ENCODE assay signal across 19 cellular contexts in genomic region chr18:79852561-79853302, GRCh38. TPM values are rescaled to one million over a fixed set of nuclear protein-coding genes. Genes with fewer than 3 reads are reported as not detected.
DNase-seq lines count a peak whose midpoint lies in the region; ATAC-seq and TF ChIP-seq lines count a peak whose summit lies in the region.
"Had no signal": no experiment of that assay in that cellular context is flagged by ENCODE, and none has a peak within 500 bp of the region (broad histone marks: within the 10 kb centered on the region; RNA-seq: fewer than 3 reads in every experiment).

No MANE protein-coding gene starts in this region.

- intact Hi-C loops in activated CD4-positive, alpha-beta T cell treated with anti-CD3 and anti-CD28 coated beads for 36 hours (cut with DNase I, micrococcal nuclease): no loop called here
- intact Hi-C loops in left lung (cut with DNase I): no loop called here
- intact Hi-C loops in spleen (cut with DNase I; ENCODE audit: low total_unique reads): no loop called here

- 90 to 93% (median 90%) methylated on average over 25 to 33 of the region's 33 CpGs for WGBS in spleen, 5 donors

- peaks cover 0 to 13% of the 10 kb centered on the region in 2 donors for H3K27me3 ChIP-seq in left lung
- H3K27me3 ChIP-seq in spleen (replicated peaks in 1 of 7): peaks cover 0 to 22% (median 0%) of the 10 kb centered on the region in 7 donors

- POLR2A ChIA-PET in activated CD4-positive, alpha-beta T cell treated with anti-CD3 and anti-CD28 coated beads for 36 hours (lab: Charles Lee): no interaction called here

- CTCF ChIA-PET in activated CD4-positive, alpha-beta T cell treated with anti-CD3 and anti-CD28 coated beads for 36 hours (lab: Charles Lee): no interaction called here
- CTCF ChIA-PET in activated CD8-positive, alpha-beta memory T cell treated with anti-CD3 and anti-CD28 coated beads, Interleukin-2, amount 10 ng/mL, durations not matched to agents 7 days and 5 days (lab: Charles Lee): no interaction called here

- H3K27ac Mint-ChIP-seq in activated CD4-positive, alpha-beta T cell treated with anti-CD3 and anti-CD28 coated beads for 36 hours: no peak overlapping the region
- no peak overlapping the region for H3K27ac Mint-ChIP-seq in activated CD8-positive, alpha-beta memory T cell treated with anti-CD3 and anti-CD28 coated beads, Interleukin-2, amount 10 ng/mL, durations not matched to agents 7 days and 5 days

- H3K4me3 ChIP-seq in left lung: no peak overlapping the region
- H3K4me3 ChIP-seq in spleen: no peak overlapping the region

- H3K4me3 Mint-ChIP-seq in activated CD4-positive, alpha-beta T cell treated with anti-CD3 and anti-CD28 coated beads for 36 hours: no peak overlapping the region
- H3K4me3 Mint-ChIP-seq in activated CD8-positive, alpha-beta memory T cell treated with anti-CD3 and anti-CD28 coated beads, Interleukin-2, amount 10 ng/mL, durations not matched to agents 7 days and 5 days: no peak overlapping the region

- H3K9me3 Mint-ChIP-seq in activated CD4-positive, alpha-beta T cell treated with anti-CD3 and anti-CD28 coated beads for 36 hours (ENCODE audit: low read depth): no peaks in the 10 kb centered on the region
- H3K9me3 Mint-ChIP-seq in activated CD8-positive, alpha-beta memory T cell treated with anti-CD3 and anti-CD28 coated beads, Interleukin-2, amount 10 ng/mL, durations not matched to agents 7 days and 5 days (ENCODE audit: low read depth): no peaks in the 10 kb centered on the region

- no peaks in the 10 kb centered on the region for H3K36me3 ChIP-seq in left lung
- H3K36me3 ChIP-seq in spleen: no peaks in the 10 kb centered on the region

- H3K27ac ChIP-seq in left lung (no peak overlapping the region), spleen (no peak overlapping the region)
- H3K27ac ChIP-seq: 22Rv1, C4-2B had no signal

- H3K4me1 ChIP-seq in left lung: peaks cover 0 to 6% of the 10 kb centered on the region in 2 donors
- H3K4me1 ChIP-seq in spleen: peaks cover 0 to 23% (median 13%) of the 10 kb centered on the region in 6 donors
- H3K4me1 ChIP-seq: Caco-2 had no signal

- peaks cover 3% of the 10 kb centered on the region for H3K4me1 Mint-ChIP-seq in activated CD4-positive, alpha-beta T cell treated with anti-CD3 and anti-CD28 coated beads for 36 hours
- no peaks in the 10 kb centered on the region for H3K4me1 Mint-ChIP-seq in activated CD8-positive, alpha-beta memory T cell treated with anti-CD3 and anti-CD28 coated beads, Interleukin-2, amount 10 ng/mL, durations not matched to agents 7 days and 5 days

- TF ChIP-seq CTCF in left lung (IDR thresholded peaks at IDR 0.05) (no peak), spleen (IDR thresholded peaks at IDR 0.05 in 8 of 11, conservative IDR thresholded peaks at IDR 0.05 in 3 of 11) (no peak)

- H3K36me3 Mint-ChIP-seq in activated CD4-positive, alpha-beta T cell treated with anti-CD3 and anti-CD28 coated beads for 36 hours (ENCODE audit: low read depth): no peaks in the 10 kb centered on the region
- no peaks in the 10 kb centered on the region for H3K36me3 Mint-ChIP-seq in activated CD8-positive, alpha-beta memory T cell treated with anti-CD3 and anti-CD28 coated beads, Interleukin-2, amount 10 ng/mL, durations not matched to agents 7 days and 5 days

- DNase-seq in activated CD4-positive, alpha-beta T cell treated with anti-CD3 and anti-CD28 coated beads for 36 hours: peak; percentile 0
- DNase-seq in activated CD4-positive, alpha-beta T cell treated with anti-CD3 and anti-CD28 coated beads, Interleukin-2, amount 50 U/mL, for 1 hour: no peak
- DNase-seq in activated CD8-positive, alpha-beta memory T cell treated with anti-CD3 and anti-CD28 coated beads, Interleukin-2, amount 10 ng/mL, durations not matched to agents 7 days and 5 days: peak; percentile 36
- DNase-seq in left lung (peak; percentile 21 to 58), spleen (peak; percentile 64), NCI-H345 (lab: John Stamatoyannopoulos, UW) (no peak), NCI-H69 (lab: John Stamatoyannopoulos, UW) (no peak)
- DNase-seq: Caco-2, KBM-7, NCI-H1048, NCI-H1694, NCI-H446 treated with DMSO at 0.1 percent for 48 hours, NCI-H82, SHP77 had no signal

- H3K27me3 Mint-ChIP-seq in activated CD4-positive, alpha-beta T cell treated with anti-CD3 and anti-CD28 coated beads for 36 hours: peaks cover 8% of the 10 kb centered on the region
- peaks cover 8% of the 10 kb centered on the region for H3K27me3 Mint-ChIP-seq in activated CD8-positive, alpha-beta memory T cell treated with anti-CD3 and anti-CD28 coated beads, Interleukin-2, amount 10 ng/mL, durations not matched to agents 7 days and 5 days

- no peak for TF ChIP-seq POLR2A in spleen (IDR thresholded peaks at IDR 0.05)

- H3K9me3 ChIP-seq in left lung: no peaks in the 10 kb centered on the region
- H3K9me3 ChIP-seq in spleen: no peaks in the 10 kb centered on the region
- H3K9me3 ChIP-seq: Caco-2 had no signal

- ATAC-seq in activated CD4-positive, alpha-beta T cell treated with anti-CD3 and anti-CD28 coated beads for 36 hours: no peak
- ATAC-seq in activated CD8-positive, alpha-beta memory T cell treated with anti-CD3 and anti-CD28 coated beads, Interleukin-2, amount 10 ng/mL, durations not matched to agents 7 days and 5 days: no peak
- no peak for ATAC-seq in left lung
- ATAC-seq in HG03439 (IDR thresholded peaks at IDR 0.05; ENCODE audit: unreplicated experiment): no peak
- ATAC-seq: Panc1 had no signal

RNA-seq across cellular contexts. Expression of gene KCNG2, which starts 55.0 kb away (rescaled TPM):
- total RNA-seq in activated CD4-positive, alpha-beta T cell treated with anti-CD3 and anti-CD28 coated beads for 36 hours: not detected
- total RNA-seq in activated CD8-positive, alpha-beta memory T cell treated with anti-CD3 and anti-CD28 coated beads, Interleukin-2, amount 10 ng/mL, durations not matched to agents 7 days and 5 days: not detected
- total RNA-seq in left lung (1 to 10 TPM in 1 of 2 donors, under 1 TPM in 1; 0.20 to 1.1 TPM), spleen (1 to 10 TPM in 3 of 7 donors, under 1 TPM in 3, not detected in 1; 0.17 to 3.2 (median 1.1) TPM)
- polyA plus RNA-seq in spleen: under 1 TPM; 0.15 to 0.38 (median 0.22) TPM
- total RNA-seq: Caco-2, HT1080 had no signal

Comparison
In these comparisons a context has a peak if more than half of its experiments do, and no peak if none do; other contexts are left out.
1. DNase-seq: peak in activated CD4-positive, alpha-beta T cell treated with anti-CD3 and anti-CD28 coated beads for 36 hours (single experiment), activated CD8-positive, alpha-beta memory T cell treated with anti-CD3 and anti-CD28 coated beads, Interleukin-2, amount 10 ng/mL, durations not matched to agents 7 days and 5 days (single experiment), left lung (2 of 2) and spleen (single experiment); none in activated CD4-positive, alpha-beta T cell treated with anti-CD3 and anti-CD28 coated beads, Interleukin-2, amount 50 U/mL, for 1 hour (single experiment), NCI-H345 (single experiment) and NCI-H69 (single experiment).